ENCODE assay signal across 8 cellular contexts in the genomic region with DNA sequence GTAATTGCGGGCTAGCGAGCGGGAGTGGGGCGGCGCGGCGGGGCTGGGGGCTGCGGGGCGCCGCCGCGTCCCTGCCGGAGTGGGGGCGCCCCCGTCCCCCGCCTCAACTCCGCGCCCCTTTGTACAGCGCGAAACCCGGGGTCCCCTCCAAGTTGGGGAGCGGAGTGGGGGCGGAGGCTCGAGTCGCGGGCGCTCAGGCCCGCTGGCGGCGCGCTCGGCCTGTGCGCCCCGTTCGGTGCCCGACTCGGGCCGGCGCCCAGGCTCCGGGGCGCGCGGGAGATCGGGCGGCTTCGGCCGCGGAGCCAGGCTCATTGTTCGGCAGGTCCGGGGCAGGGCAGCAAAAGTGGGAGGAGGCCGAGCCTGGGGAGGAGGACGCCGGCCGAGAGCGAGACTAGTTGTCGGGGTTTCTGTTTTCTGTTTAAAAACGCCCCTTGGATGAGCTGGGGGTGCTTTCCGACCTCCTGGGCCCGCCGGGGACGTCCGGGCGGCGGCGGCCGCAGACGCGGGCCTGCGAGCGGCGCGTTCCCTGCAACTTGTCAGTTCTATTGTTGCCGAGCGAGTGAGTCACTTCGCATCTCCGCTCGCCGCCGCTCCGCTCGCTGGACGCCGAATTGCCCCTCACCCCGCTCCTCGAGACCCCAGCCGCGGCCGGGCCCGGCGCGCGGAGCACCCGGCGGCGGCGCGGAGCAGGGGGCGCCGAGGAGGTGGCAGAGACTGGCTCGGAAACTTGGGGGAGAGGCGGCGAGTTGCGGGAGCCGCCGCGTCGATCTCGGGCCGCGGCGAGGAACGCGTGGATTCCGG. TPM values are rescaled to one million over a fixed set of nuclear protein-coding genes. Genes with fewer than 3 reads are reported as not detected.
DNase-seq lines count a peak whose midpoint lies in the region; ATAC-seq and TF ChIP-seq lines count a peak whose summit lies in the region.

No MANE protein-coding gene starts in this region.

- H4K91ac ChIP-seq in trophoblast cell (ENCODE audit: low read depth, low read length): peak overlapping the region; percentile 99

- H3K27me3 ChIP-seq in BLaER1 (no peaks in the 10 kb centered on the region), SJSA1 (replicated peaks) (no peaks in the 10 kb centered on the region), trophoblast cell (ENCODE audit: insufficient read depth, low read length) (no peaks in the 10 kb centered on the region), upper lobe of right lung (no peaks in the 10 kb centered on the region)

- peak overlapping the region; percentile 97 for H3K4me3 ChIP-seq in BLaER1
- peak overlapping the region; percentile 93 for H3K4me3 ChIP-seq in SJSA1
- peak overlapping the region; percentile 94 for H3K4me3 ChIP-seq in trophoblast cell (ENCODE audit: low read depth, low read length)
- H3K4me3 ChIP-seq in upper lobe of right lung: peak overlapping the region; percentile 86

- peak overlapping the region; percentile 100 for H4K12ac ChIP-seq in trophoblast cell (ENCODE audit: low read depth, low read length)

- H3K79me1 ChIP-seq in trophoblast cell (ENCODE audit: low read length): peaks cover 22% of the 10 kb centered on the region

- peaks cover 3% of the 10 kb centered on the region for H3K9me3 Mint-ChIP-seq in activated naive CD8-positive, alpha-beta T cell treated with anti-CD3 and anti-CD28 coated beads for 36 hours

- H2BK12ac ChIP-seq in trophoblast cell (ENCODE audit: low read length): peak overlapping the region; percentile 30

- H3K27ac Mint-ChIP-seq in activated naive CD8-positive, alpha-beta T cell treated with anti-CD3 and anti-CD28 coated beads for 36 hours: peak overlapping the region; percentile 84

- peaks cover 29% of the 10 kb centered on the region; the same call in 1 of the 2 replicates for H4K20me1 ChIP-seq in BLaER1

- H3K27ac ChIP-seq in BLaER1: peak overlapping the region; percentile 98
- peak overlapping the region; percentile 95 for H3K27ac ChIP-seq in SJSA1
- peak overlapping the region; percentile 97 for H3K27ac ChIP-seq in trophoblast cell (ENCODE audit: low read depth, low read length)
- H3K27ac ChIP-seq in upper lobe of right lung: peak overlapping the region; percentile 93

- peaks cover 41% of the 10 kb centered on the region for H3K4me1 ChIP-seq in BLaER1
- H3K4me1 ChIP-seq in SJSA1 (replicated peaks): peaks cover 17% of the 10 kb centered on the region
- peaks cover 2 to 4% of the 10 kb centered on the region in 2 experiments for H3K4me1 ChIP-seq in trophoblast cell (ENCODE audit: control insufficient read depth in 1 of 2, insufficient read depth in 2 of 2, low read length in 2 of 2)
- H3K4me1 ChIP-seq in upper lobe of right lung: peaks cover 32% of the 10 kb centered on the region

- peak overlapping the region; percentile 100 for H3K14ac ChIP-seq in trophoblast cell (ENCODE audit: low read length)

- H4K8ac ChIP-seq in trophoblast cell (ENCODE audit: low read depth, low read length): peak overlapping the region; percentile 99

- peaks cover 36% of the 10 kb centered on the region for H3K4me1 Mint-ChIP-seq in activated naive CD8-positive, alpha-beta T cell treated with anti-CD3 and anti-CD28 coated beads for 36 hours

- DNase-seq in SJSA1 (ENCODE audit: low read depth in 1 of 2, low spot score in 2 of 2) (peak; percentile 75 to 84), Right ventricle myocardium inferior (ENCODE audit: missing footprints) (peak; percentile 76), trophoblast cell (peak; percentile 62 to 80), upper lobe of right lung (peak; percentile 81)
- peak; percentile 64 for DNase-seq in activated naive CD8-positive, alpha-beta T cell treated with anti-CD3 and anti-CD28 coated beads for 36 hours

- TF ChIP-seq CTCF in upper lobe of right lung (IDR thresholded peaks at IDR 0.05): no peak

- H3K18ac ChIP-seq in trophoblast cell (ENCODE audit: low read length): peak overlapping the region; percentile 94

- H3K9me3 ChIP-seq in BLaER1 (peaks cover 10% of the 10 kb centered on the region), SJSA1 (replicated peaks) (no peaks in the 10 kb centered on the region), trophoblast cell (ENCODE audit: insufficient read depth, low read depth, low read length) (no peaks in the 10 kb centered on the region), upper lobe of right lung (no peaks in the 10 kb centered on the region)

- H3K4me3 Mint-ChIP-seq in activated naive CD8-positive, alpha-beta T cell treated with anti-CD3 and anti-CD28 coated beads for 36 hours: peak overlapping the region; percentile 88

- ATAC-seq in HG03354 (IDR thresholded peaks at IDR 0.05; ENCODE audit: poor library complexity, severe bottlenecking, unreplicated experiment): peak; percentile 38
- ATAC-seq in Right ventricle myocardium inferior: peak; percentile 12
- ATAC-seq in upper lobe of right lung: peak; percentile 45

- peak overlapping the region; percentile 92 for H2AK5ac ChIP-seq in trophoblast cell (ENCODE audit: low read length)

- H2BK5ac ChIP-seq in trophoblast cell (ENCODE audit: low read depth, low read length, poor library complexity): peak overlapping the region; percentile 100

- WGBS in trophoblast cell (ENCODE audit: extremely low coverage, insufficient coverage, insufficient read length): no CpG with 5 or more reads among the region's 114 CpGs

- peak; percentile 70 for TF ChIP-seq POLR2A in GM19193 (IDR thresholded peaks at IDR 0.05; ENCODE audit: extremely low read depth, insufficient read depth, insufficient read length)

- H3K9ac ChIP-seq in BLaER1 (peak overlapping the region; percentile 99), trophoblast cell (ENCODE audit: low read length) (peak overlapping the region; percentile 99)

- H3K4ac ChIP-seq in trophoblast cell (ENCODE audit: low read depth, low read length): peak overlapping the region; percentile 99

- no peaks in the 10 kb centered on the region for H3K27me3 Mint-ChIP-seq in activated naive CD8-positive, alpha-beta T cell treated with anti-CD3 and anti-CD28 coated beads for 36 hours

- H2AFZ ChIP-seq in trophoblast cell (ENCODE audit: insufficient read depth, low read length, poor library complexity): peak overlapping the region; percentile 75

- peak overlapping the region; percentile 84 for H3K4me2 ChIP-seq in BLaER1
- peak overlapping the region; percentile 81 for H3K4me2 ChIP-seq in trophoblast cell (ENCODE audit: low read length)

- H3K36me3 ChIP-seq in BLaER1 (peaks cover 14% of the 10 kb centered on the region; the same call in 1 of the 2 replicates), SJSA1 (peaks cover 46% of the 10 kb centered on the region), trophoblast cell (ENCODE audit: control insufficient read depth in 1 of 2, insufficient read depth in 2 of 2, low read length in 2 of 2) (no peaks in the 10 kb centered on the region), upper lobe of right lung (peaks cover 11% of the 10 kb centered on the region)

- intact Hi-C loops in Right ventricle myocardium inferior (cut with DNase I): loop anchor here (1.0 to 10.0 kb wide), 5 partner anchors 32 to 296 kb away; a partner anchor contains a TSS
- intact Hi-C loops in upper lobe of right lung (cut with DNase I): no loop called here

- H2BK120ac ChIP-seq in trophoblast cell (ENCODE audit: insufficient read depth, low read length, poor library complexity): peak overlapping the region; percentile 98

- peaks cover 18% of the 10 kb centered on the region for H3K79me2 ChIP-seq in trophoblast cell (ENCODE audit: control insufficient read depth, insufficient read depth, low read length, poor library complexity)

- peaks cover 32% of the 10 kb centered on the region for H3K36me3 Mint-ChIP-seq in activated naive CD8-positive, alpha-beta T cell treated with anti-CD3 and anti-CD28 coated beads for 36 hours

- no peak overlapping the region for H3K23ac ChIP-seq in trophoblast cell (ENCODE audit: low read length)

RNA-seq across cellular contexts. Expression of a gene that starts 0.7 kb away (rescaled TPM):
- 47.0 and 69.5 TPM in 2 replicates for total RNA-seq in SJSA1 (2014; rRNA removed; shearing (Covaris generic))
- 10 to 100 TPM; 55.8 to 59.4 TPM for total RNA-seq in activated naive CD8-positive, alpha-beta T cell treated with anti-CD3 and anti-CD28 coated beads for 36 hours
- 46.5 TPM for total RNA-seq in Right ventricle myocardium inferior
- polyA plus RNA-seq in trophoblast cell (2013): 35.6 and 36.9 TPM in 2 replicates
- total RNA-seq in upper lobe of right lung: 103 TPM

Comparison
In these comparisons a context has a peak if more than half of its experiments do, and no peak if none do; other contexts are left out.
1. Peak in every context shown above with its lines: DNase-seq, ATAC-seq, H3K4me3 ChIP-seq and H3K27ac ChIP-seq.